Comparison of ENCODE assay signal across 8 cellular contexts in the genomic region with DNA sequence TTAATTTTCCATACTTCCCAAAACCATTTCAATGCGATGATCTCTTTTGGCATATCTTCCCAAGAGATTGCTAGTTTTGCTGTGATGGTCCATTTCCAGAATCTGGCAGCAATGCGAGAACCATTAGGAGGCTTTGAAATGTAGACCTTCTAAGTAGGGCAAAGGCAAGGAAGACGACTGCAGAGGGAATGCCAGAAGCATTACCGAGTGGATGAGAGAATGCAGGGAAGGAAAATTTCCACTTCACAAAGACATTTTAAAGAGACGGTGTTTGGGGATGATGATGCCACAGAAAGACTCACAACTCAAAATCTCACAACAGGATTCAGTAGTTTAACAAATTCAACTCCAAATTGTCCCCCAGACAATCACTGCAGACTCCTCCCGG. TPM values are rescaled to one million over a fixed set of nuclear protein-coding genes. Genes with fewer than 3 reads are reported as not detected.
DNase-seq lines count a peak whose midpoint lies in the region; ATAC-seq and TF ChIP-seq lines count a peak whose summit lies in the region.

No MANE protein-coding gene starts in this region.

- no peaks in the 10 kb centered on the region for H3K36me3 Mint-ChIP-seq in T-cell

- no peaks in the 10 kb centered on the region for H3K9me3 Mint-ChIP-seq in T-cell

- no peak for DNase-seq in GM12864 (ENCODE audit: low read depth)
- DNase-seq in T-cell: peak in 1 of 34 experiments; percentile 3
- peak; percentile 39 to 68 for DNase-seq in foreskin fibroblast
- DNase-seq in retinal pigment epithelial cell (ENCODE audit: low read depth): no peak
- DNase-seq in NOMO-1 (lab: John Stamatoyannopoulos, UW; ENCODE audit: unreplicated experiment in 2 of 2): no peak

- CTCF ChIA-PET in T-cell (lab: Charles Lee): interaction anchor here (0.6 to 1.2 kb wide), 4 partner anchors 94 to 1195 kb away, joined by 3 to 8 read pairs (median 4); partner anchors contain the start of gene DYNC2H1 (in 2 of the 2)

- H3K27ac Mint-ChIP-seq in T-cell: peak overlapping the region; percentile 84 to 87

- peak overlapping the region; percentile 90 to 92 (median 91) for H3K4me3 Mint-ChIP-seq in T-cell

- H3K4me3 ChIP-seq in GM12864 (ENCODE audit: low read depth, low read length) (peak overlapping the region; percentile 63), foreskin fibroblast (ENCODE audit: low read depth in 1 of 2, low read length in 2 of 2) (peak overlapping the region; percentile 61 to 82), retinal pigment epithelial cell (ENCODE audit: low read length) (peak overlapping the region; percentile 82)

- peaks cover 25 to 32% (median 31%) of the 10 kb centered on the region in 3 donors for H3K4me1 Mint-ChIP-seq in T-cell

- peaks cover 0 to 4% of the 10 kb centered on the region in 2 donors for H3K27me3 Mint-ChIP-seq in T-cell

- ATAC-seq in T-cell (replicated peaks in 1 of 4): no peak
- no peak for ATAC-seq in GM19395 (IDR thresholded peaks at IDR 0.05; ENCODE audit: unreplicated experiment)
- ATAC-seq in GM18868 (IDR thresholded peaks at IDR 0.05; ENCODE audit: unreplicated experiment): no peak
- ATAC-seq in HG02840 (IDR thresholded peaks at IDR 0.05; ENCODE audit: low FRiP score, unreplicated experiment): no peak

- POLR2A ChIA-PET in T-cell (lab: Charles Lee): no interaction called here

- TF ChIP-seq CTCF in GM12864 (IDR thresholded peaks at IDR 0.05; ENCODE audit: low read depth, low read length, missing control alignments): no peak
- no peak for TF ChIP-seq CTCF in foreskin fibroblast (IDR thresholded peaks at IDR 0.05; ENCODE audit: low read depth, low read length)
- no peak for TF ChIP-seq CTCF in retinal pigment epithelial cell (conservative IDR thresholded peaks at IDR 0.05; ENCODE audit: low read depth, low read length)

RNA-seq across cellular contexts. Expression of gene CEP126, which starts 0.5 kb away (rescaled TPM):
- 1 to 10 TPM; 1.6 to 2.2 (median 1.7) TPM for total RNA-seq in T-cell

RNA-seq across cellular contexts. Expression of gene ANGPTL5, which starts 2.0 kb away (rescaled TPM):
- not detected for total RNA-seq in T-cell

Comparison
In these comparisons a context has a peak if more than half of its experiments do, and no peak if none do; other contexts are left out.
1. DNase-seq: peak in foreskin fibroblast (2 of 2); none in GM12864 (single experiment), retinal pigment epithelial cell (single experiment) and NOMO-1 (0 of 2).
2. Peak in every context shown above with its lines, with median percentiles within 50 percentile points of each other: H3K4me3 ChIP-seq.